ENCODE assay signal across 8 cellular contexts in genomic region chr17:35315283-35315682, GRCh38. TPM values are rescaled to one million over a fixed set of nuclear protein-coding genes. Genes with fewer than 3 reads are reported as not detected.
DNase-seq lines count a peak whose midpoint lies in the region; ATAC-seq and TF ChIP-seq lines count a peak whose summit lies in the region.

No MANE protein-coding gene starts in this region.

- H3K36me3 Mint-ChIP-seq in naive thymus-derived CD4-positive, alpha-beta T cell: peaks cover 7 to 26% (median 12%) of the 10 kb centered on the region in 5 donors

- intact Hi-C loops in naive thymus-derived CD4-positive, alpha-beta T cell (cut with micrococcal nuclease): loop anchor here in 1 of 2 donors (10.0 kb wide), 1 partner anchor 490 kb away; the partner anchor contains the start of gene TAF15
- intact Hi-C loops in sciatic nerve (cut with DNase I): no loop called here

- H3K4me3 ChIP-seq in AG04450 (ENCODE audit: low read depth, low read length): no peak overlapping the region
- H3K4me3 ChIP-seq in HUES64 (ENCODE audit: low read length): no peak overlapping the region
- H3K4me3 ChIP-seq in choroid plexus epithelial cell (ENCODE audit: low read depth, low read length): no peak overlapping the region
- no peak overlapping the region for H3K4me3 ChIP-seq in naive thymus-derived CD4-positive, alpha-beta T cell (ENCODE audit: low read length)
- H3K4me3 ChIP-seq in Peyer's patch: no peak overlapping the region

- peak overlapping the region; percentile 26 to 98 (median 88) for H3K4me3 Mint-ChIP-seq in naive thymus-derived CD4-positive, alpha-beta T cell

- WGBS in HUES64: 65% methylated on average over 5 of the region's 5 CpGs

- H3K27ac Mint-ChIP-seq in naive thymus-derived CD4-positive, alpha-beta T cell: peak overlapping the region in 8 of 9 donors; percentile 63 to 99 (median 98)

- H3K27ac ChIP-seq in AG04450 (ENCODE audit: low read depth, low read length): no peak overlapping the region
- H3K27ac ChIP-seq in HUES64 (ENCODE audit: low read depth, low read length): peak overlapping the region; percentile 10; the same call in 1 of the 2 replicates
- no peak overlapping the region for H3K27ac ChIP-seq in naive thymus-derived CD4-positive, alpha-beta T cell (ENCODE audit: low read depth, low read length)
- peak overlapping the region in 2 of 4 donors; percentile 25 to 40 for H3K27ac ChIP-seq in Peyer's patch

- H3K27me3 ChIP-seq in AG04450 (ENCODE audit: control insufficient read depth, insufficient read depth, low read length): peaks cover 2% of the 10 kb centered on the region
- no peaks in the 10 kb centered on the region; the same call in 1 of the 2 replicates for H3K27me3 ChIP-seq in HUES64 (ENCODE audit: insufficient read depth, low read length)
- no peaks in the 10 kb centered on the region for H3K27me3 ChIP-seq in naive thymus-derived CD4-positive, alpha-beta T cell (ENCODE audit: control insufficient read depth in 2 of 2, insufficient read depth in 2 of 2, low read length in 2 of 2)
- no peaks in the 10 kb centered on the region for H3K27me3 ChIP-seq in Peyer's patch

- H3K9ac ChIP-seq in HUES64 (ENCODE audit: low read depth, low read length): no peak overlapping the region

- peaks cover 0 to 7% (median 0%) of the 10 kb centered on the region in 11 donors for H3K9me3 Mint-ChIP-seq in naive thymus-derived CD4-positive, alpha-beta T cell

- POLR2A ChIA-PET in AG04450 (lab: Yijun Ruan, JAX): no interaction called here
- POLR2A ChIA-PET in naive thymus-derived CD4-positive, alpha-beta T cell (lab: Charles Lee): interaction anchor here (1.1 to 6.8 kb wide), 5 partner anchors 58 to 221 kb away, joined by 3 to 189 read pairs (median 39); partner anchors contain the start of genes SLFN11, SLFN12L and SLFN5

- peaks cover 0 to 6% (median 0%) of the 10 kb centered on the region in 5 donors for H3K27me3 Mint-ChIP-seq in naive thymus-derived CD4-positive, alpha-beta T cell

- H3K4me1 ChIP-seq in HUES64 (ENCODE audit: insufficient read depth, low read length) (peaks cover 22% of the 10 kb centered on the region), Peyer's patch (peaks cover 0 to 9% (median 0%) of the 10 kb centered on the region in 4 donors)
- H3K4me1 ChIP-seq in naive thymus-derived CD4-positive, alpha-beta T cell (ENCODE audit: control insufficient read depth in 2 of 2, insufficient read depth in 2 of 2, low read length in 2 of 2): peaks cover 12 to 13% of the 10 kb centered on the region in 2 donors

- CTCF ChIA-PET in AG04450 (lab: Charles Lee): interaction anchor here (1.2 to 7.3 kb wide), 2 partner anchors 224 to 432 kb away, joined by 3 to 306 read pairs; partner anchors contain the start of gene SLFN12L
- CTCF ChIA-PET in naive thymus-derived CD4-positive, alpha-beta T cell (lab: Charles Lee): interaction anchor here (0.6 to 0.8 kb wide), 2 partner anchors 11 to 173 kb away, joined by 3 read pairs; no protein-coding TSS in a partner anchor

- ATAC-seq in naive thymus-derived CD4-positive, alpha-beta T cell: no peak
- ATAC-seq in sciatic nerve (no peak), HG03378 (IDR thresholded peaks at IDR 0.05; ENCODE audit: unreplicated experiment) (no peak)

- no peaks in the 10 kb centered on the region for H3K9me3 ChIP-seq in AG04450 (ENCODE audit: control insufficient read depth, insufficient read depth, low read length)
- H3K9me3 ChIP-seq in HUES64 (ENCODE audit: insufficient read depth, low read depth, low read length): no peaks in the 10 kb centered on the region
- no peaks in the 10 kb centered on the region for H3K9me3 ChIP-seq in naive thymus-derived CD4-positive, alpha-beta T cell (ENCODE audit: control insufficient read depth in 2 of 3, low read length in 3 of 3)
- no peaks in the 10 kb centered on the region for H3K9me3 ChIP-seq in Peyer's patch

- H3K36me3 ChIP-seq in HUES64 (ENCODE audit: insufficient read depth, low read length) (no peaks in the 10 kb centered on the region), Peyer's patch (no peaks in the 10 kb centered on the region)
- H3K36me3 ChIP-seq in naive thymus-derived CD4-positive, alpha-beta T cell (ENCODE audit: control insufficient read depth in 2 of 3, insufficient read depth in 3 of 3, low read length in 3 of 3): no peaks in the 10 kb centered on the region

- no peak for TF ChIP-seq CTCF in AG04450 (IDR thresholded peaks at IDR 0.05; ENCODE audit: low read depth, low read length)
- no peak for TF ChIP-seq CTCF in choroid plexus epithelial cell (conservative IDR thresholded peaks at IDR 0.05; ENCODE audit: low read depth, low read length)
- TF ChIP-seq CTCF in Peyer's patch (IDR thresholded peaks at IDR 0.05): no peak

- H3K4me1 Mint-ChIP-seq in naive thymus-derived CD4-positive, alpha-beta T cell: peaks cover 45 to 77% (median 62%) of the 10 kb centered on the region in 7 donors

- TF ChIP-seq POLR2A in Peyer's patch (IDR thresholded peaks at IDR 0.05): no peak

- DNase-seq in AG04450 (ENCODE audit: low read depth, low spot score) (peak; percentile 21), choroid plexus epithelial cell (ENCODE audit: low read depth) (peak; percentile 91), NCI-H510A treated with DMSO at 0.1 percent for 48 hours (lab: John Stamatoyannopoulos, UW) (no peak), sciatic nerve (ENCODE audit: low spot score) (no peak), Peyer's patch (no peak)
- DNase-seq in naive thymus-derived CD4-positive, alpha-beta T cell: no peak

RNA-seq across cellular contexts. Expression of gene SLFN11, which starts 58.1 kb away (rescaled TPM):
- 53.3 and 73.2 TPM in 2 replicates for polyA plus RNA-seq in AG04450 (2011; rRNA removed)
- 80.3 and 90.2 TPM in 2 replicates for polyA minus RNA-seq in AG04450 (2011; rRNA and poly(A)+ RNA removed)
- 0.90 TPM for polyA plus RNA-seq in HUES64 (2013, experiment 1 of 2)
- 0.95 TPM for polyA plus RNA-seq in HUES64 (2013, experiment 2 of 2)
- 10 to 100 TPM; 13.8 to 71.9 (median 29.7) TPM for total RNA-seq in naive thymus-derived CD4-positive, alpha-beta T cell
- 1 to 10 TPM; 5.5 to 8.0 TPM for polyA plus RNA-seq in naive thymus-derived CD4-positive, alpha-beta T cell
- total RNA-seq in sciatic nerve: 107 TPM
- 10 to 100 TPM in 1 of 4 donors, 1 to 10 TPM in 3; 3.6 to 73.4 (median 5.6) TPM for total RNA-seq in Peyer's patch

Comparison
In these comparisons a context has a peak if more than half of its experiments do, and no peak if none do; other contexts are left out.
1. DNase-seq: peak in AG04450 (single experiment) and choroid plexus epithelial cell (single experiment); none in naive thymus-derived CD4-positive, alpha-beta T cell (0 of 9), NCI-H510A treated with DMSO at 0.1 percent for 48 hours (single experiment), sciatic nerve (single experiment) and Peyer's patch (0 of 3).